Comparison of ENCODE assay signal across 21 cellular contexts in the genomic region with DNA sequence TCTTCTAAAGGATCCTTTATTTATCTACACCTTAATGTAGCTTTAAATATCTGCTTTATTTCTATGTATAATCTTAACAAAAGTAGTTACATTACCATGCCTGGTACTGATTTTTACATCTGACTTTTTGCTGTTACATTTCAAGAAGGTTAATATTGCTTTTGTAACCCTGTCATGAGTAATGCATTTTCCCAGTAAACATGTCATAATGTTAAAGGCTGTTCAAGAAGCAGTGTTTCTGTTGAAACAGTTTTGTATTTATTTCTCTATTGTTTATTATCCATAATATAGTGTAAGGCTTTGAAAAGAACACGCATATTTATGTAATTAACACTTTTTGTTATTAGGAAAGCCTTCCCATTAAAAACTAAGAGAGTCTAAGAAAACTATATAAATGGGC.
A peak's percentile ranks its signal among the peaks of the same experiment; 100 is the strongest.
DNase-seq lines count a peak whose midpoint lies in the region; TF ChIP-seq lines count a peak whose summit lies in the region.
"Had no signal": no experiment of that assay in that cellular context is flagged by ENCODE, and none has a peak within 500 bp of the region (broad histone marks: within the 10 kb centered on the region; RNA-seq: fewer than 3 reads in every experiment).

No MANE protein-coding gene starts in this region.

- no peaks in the 10 kb centered on the region for H3K9me3 ChIP-seq in PC-9 (ENCODE audit: insufficient read depth, low read depth)
- no peaks in the 10 kb centered on the region for H3K9me3 ChIP-seq in ectodermal cell (ENCODE audit: control insufficient read depth, low read length)
- H3K9me3 ChIP-seq: SJSA1 had no signal

- no peaks in the 10 kb centered on the region for H3K4me1 ChIP-seq in PC-9 (replicated peaks; ENCODE audit: insufficient read depth)
- H3K4me1 ChIP-seq in ectodermal cell (ENCODE audit: control insufficient read depth, insufficient read depth, low read length): peaks cover 26% of the 10 kb centered on the region

- H3F3A ChIP-seq in PC-9 (ENCODE audit: insufficient read depth, low read depth): no peaks in the 10 kb centered on the region

- H3K4me2 ChIP-seq in PC-9: no peak overlapping the region

- CTCF ChIA-PET in PC-9 (lab: Charles Lee): no interaction called here

- H4K20me1 ChIP-seq in PC-9 (ENCODE audit: insufficient read depth): no peaks in the 10 kb centered on the region

- H3K4me3 ChIP-seq in PC-9: no peak overlapping the region
- H3K4me3 ChIP-seq in ectodermal cell (ENCODE audit: insufficient read depth, low read depth, low read length): peak overlapping the region; percentile 25
- H3K4me3 ChIP-seq: GM12878, SJSA1 had no signal

- no peaks in the 10 kb centered on the region for H3K79me2 ChIP-seq in PC-9 (ENCODE audit: low read depth)

- H3K9me2 ChIP-seq in PC-9 (ENCODE audit: insufficient read depth): no peaks in the 10 kb centered on the region

- intact Hi-C loops in PC-9 (cut with micrococcal nuclease; ENCODE audit: unreplicated experiment): no loop called here

- H3K27ac ChIP-seq in PC-9 (no peak overlapping the region), ectodermal cell (ENCODE audit: insufficient read depth, low read depth, low read length, poor library complexity, severe bottlenecking) (no peak overlapping the region)
- H3K27ac ChIP-seq: SJSA1 had no signal

- no TSS peak for BruUV-seq in PC-9 (replicated peaks; lab: Mats Ljungman, UMichigan)

- no CpG with 5 or more reads among the region's 1 CpG for WGBS in ectodermal cell, 2 experiments

- TF ChIP-seq CTCF in PC-9 (conservative IDR thresholded peaks at IDR 0.05): no peak

- H3K27me3 ChIP-seq in PC-9 (ENCODE audit: insufficient read depth, low read depth) (no peaks in the 10 kb centered on the region), ectodermal cell (ENCODE audit: control insufficient read depth, insufficient read depth, low read length, poor library complexity, severe bottlenecking) (no peaks in the 10 kb centered on the region)
- H3K27me3 ChIP-seq: SJSA1 had no signal

- POLR2A ChIA-PET in PC-9 (lab: Charles Lee; ENCODE audit: unreplicated experiment): interaction anchor here (0.6 kb wide), 1 partner anchor 13 kb away, joined by 4 read pairs; no protein-coding TSS in a partner anchor

- no peaks in the 10 kb centered on the region for H3K36me3 ChIP-seq in PC-9 (ENCODE audit: low read depth)
- H3K36me3 ChIP-seq in ectodermal cell (ENCODE audit: control insufficient read depth, insufficient read depth, low read length): no peaks in the 10 kb centered on the region
- H3K36me3 ChIP-seq: SJSA1 had no signal

- DNase-seq in PC-9: no peak
- peak; percentile 30 for DNase-seq in medulla oblongata (ENCODE audit: extremely low spot score)
- DNase-seq in superior temporal gyrus (ENCODE audit: extremely low spot score): peak; percentile 72
- no peak for DNase-seq in Ammon's horn (ENCODE audit: low spot score)
- no peak for DNase-seq in mesenteric fat pad (ENCODE audit: low spot score)
- DNase-seq in NCI-H748 (lab: John Stamatoyannopoulos, UW; ENCODE audit: unreplicated experiment): no peak
- DNase-seq: AML-193; C1 segment of cervical spinal cord; CD4-positive, alpha-beta memory T cell; COR-L47; DMS53; NCI-H1092 treated with DMSO at 0.1 percent for 48 hours; NCI-H1436 treated with DMSO at 0.1 percent for 48 hours; NCI-H1930; NCI-H2107; NCI-H524; NCI-H774; PC-3 had no signal

- H2AFZ ChIP-seq in PC-9: peak overlapping the region; percentile 20; the same call in 1 of the 2 replicates

Comparison
In these comparisons a context has a peak if more than half of its experiments do, and no peak if none do; other contexts are left out.
1. DNase-seq: peak in medulla oblongata (single experiment) and superior temporal gyrus (single experiment); none in PC-9 (0 of 2), Ammon's horn (single experiment), mesenteric fat pad (single experiment) and NCI-H748 (single experiment).